In the genomic region with DNA sequence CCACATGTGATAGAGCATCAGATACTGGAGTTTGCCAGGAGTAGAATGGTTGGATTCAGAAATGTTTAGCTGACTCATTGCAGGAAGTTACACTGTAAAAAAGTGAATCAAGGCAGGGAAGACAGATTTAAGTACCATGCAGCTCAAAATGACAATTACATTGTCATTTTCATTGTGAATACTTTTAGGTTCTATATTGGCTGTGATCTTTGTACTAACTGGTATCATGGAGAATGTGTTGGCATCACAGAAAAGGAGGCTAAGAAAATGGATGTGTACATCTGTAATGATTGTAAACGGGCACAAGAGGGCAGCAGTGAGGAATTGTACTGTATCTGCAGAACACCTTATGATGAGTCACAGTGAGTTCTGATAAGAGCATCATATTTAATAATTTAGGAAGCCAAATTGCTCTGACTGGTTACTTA, we compare ENCODE assay signal across 1 cellular context.
TF ChIP-seq lines count a peak whose summit lies in the region.
"Not testable (repeated sequence)": the region's sequence is repeated elsewhere in the genome, so short reads cannot be mapped to it uniquely, and the experiment has no call there.

No MANE protein-coding gene starts in this region.

TF ChIP-seq in K562, 482 proteins besides CTCF, POLR2A, EP300 and RAD21 (continued from another document):
- TF ChIP-seq, protein P1, sequence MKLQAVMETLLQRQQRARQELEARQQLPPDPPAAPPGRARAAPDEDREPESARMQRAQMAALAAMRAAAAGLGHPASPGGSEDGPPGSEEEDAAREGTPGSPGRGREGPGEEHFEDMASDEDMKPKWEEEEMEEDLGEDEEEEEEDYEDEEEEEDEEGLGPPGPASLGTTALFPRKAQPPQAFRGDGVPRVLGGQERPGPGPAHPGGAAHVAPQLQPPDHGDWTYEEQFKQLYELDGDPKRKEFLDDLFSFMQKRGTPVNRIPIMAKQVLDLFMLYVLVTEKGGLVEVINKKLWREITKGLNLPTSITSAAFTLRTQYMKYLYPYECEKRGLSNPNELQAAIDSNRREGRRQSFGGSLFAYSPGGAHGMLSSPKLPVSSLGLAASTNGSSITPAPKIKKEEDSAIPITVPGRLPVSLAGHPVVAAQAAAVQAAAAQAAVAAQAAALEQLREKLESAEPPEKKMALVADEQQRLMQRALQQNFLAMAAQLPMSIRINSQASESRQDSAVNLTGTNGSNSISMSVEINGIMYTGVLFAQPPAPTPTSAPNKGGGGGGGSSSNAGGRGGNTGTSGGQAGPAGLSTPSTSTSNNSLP (IDR thresholded peaks at IDR 0.05; ENCODE audit: borderline replicate concordance, low read depth, low read length) = peak; percentile 90
- TF ChIP-seq FOXM1 (IDR thresholded peaks at IDR 0.05; ENCODE audit: low read depth) = 0 out of 2 replicates have a peak, but pooled peaks have one; percentile 13
- not testable (repeated sequence) for TF ChIP-seq FOXM1 (CRISPR knock-in tag; IDR thresholded peaks at IDR 0.05; ENCODE audit: low read depth); JUN (CRISPR knock-in tag; IDR thresholded peaks at IDR 0.05; ENCODE audit: borderline replicate concordance)
- TF ChIP-seq FOSL1 (tag; conservative IDR thresholded peaks at IDR 0.05) = peak; percentile 90
- peak; percentile 14; the same call in 1 of the 2 replicates for TF ChIP-seq ATF7 (IDR thresholded peaks at IDR 0.05)
- TF ChIP-seq SMARCA4 (IDR thresholded peaks at IDR 0.05) = peak; percentile 53
- TF ChIP-seq DPF2 (IDR thresholded peaks at IDR 0.05) = peak; percentile 63; the same call in 1 of the 2 replicates
- peak; percentile 65; the same call in 1 of the 2 replicates for TF ChIP-seq JUN (IDR thresholded peaks at IDR 0.05; ENCODE audit: borderline replicate concordance, low read depth, low read length)
- TF ChIP-seq JUND (IDR thresholded peaks at IDR 0.05; ENCODE audit: borderline replicate concordance, low read depth, low read length) = peak; percentile 89
- peak; percentile 88 for TF ChIP-seq JUND (tag; IDR thresholded peaks at IDR 0.05; ENCODE audit: borderline replicate concordance, low read depth, low read length)
- peak; percentile 79 for TF ChIP-seq ZNF316 (IDR thresholded peaks at IDR 0.05)
- 0 out of 4 replicates have a peak, but pooled peaks of 1 of the 2 experiments have one; percentile 44 for TF ChIP-seq RCOR1 (IDR thresholded peaks at IDR 0.05; ENCODE audit: borderline replicate concordance in 1 of 2, low read depth in 2 of 2, low read length in 2 of 2)
